14 cellular contexts compared by ENCODE assay signal in the genomic region with DNA sequence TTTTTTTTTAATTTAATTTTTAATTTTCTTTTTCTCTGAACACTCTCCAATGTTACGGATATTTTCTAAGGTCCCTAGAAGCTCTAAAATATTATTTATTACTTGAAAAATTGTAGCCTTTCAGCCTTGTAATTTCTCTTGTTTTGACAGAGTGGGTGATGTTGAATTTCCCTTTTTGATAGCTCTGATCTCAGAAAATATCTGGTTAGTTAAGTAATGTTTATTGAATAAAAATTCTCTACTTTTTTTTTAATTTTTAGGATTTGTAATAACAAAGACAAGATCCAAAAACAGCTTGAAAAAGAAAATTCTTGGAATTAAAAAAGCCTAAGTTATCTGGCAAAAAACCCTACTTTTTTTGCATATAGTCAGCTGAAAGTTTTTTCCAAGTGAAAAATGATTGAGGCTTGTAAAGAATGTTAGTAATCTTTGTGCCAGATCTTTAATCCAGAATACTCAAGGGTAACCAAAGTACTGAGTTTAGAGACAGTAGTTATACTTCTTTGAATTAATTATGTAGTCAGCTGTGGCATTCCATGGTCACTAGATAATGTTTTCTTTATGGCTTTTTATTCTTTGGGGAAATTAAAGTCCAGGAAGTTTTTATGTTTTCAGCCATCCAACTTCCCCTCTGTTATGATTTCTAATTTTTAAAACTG. TPM values are rescaled to one million over a fixed set of nuclear protein-coding genes. Genes with fewer than 3 reads are reported as not detected.
A peak's percentile ranks its signal among the peaks of the same experiment; 100 is the strongest.
DNase-seq lines count a peak whose midpoint lies in the region; ATAC-seq and TF ChIP-seq lines count a peak whose summit lies in the region.
"Had no signal": no experiment of that assay in that cellular context is flagged by ENCODE, and none has a peak within 500 bp of the region (broad histone marks: within the 10 kb centered on the region; RNA-seq: fewer than 3 reads in every experiment).

No MANE protein-coding gene starts in this region.

- no peak overlapping the region for H3K4me3 ChIP-seq in astrocyte of the spinal cord (ENCODE audit: low read depth, low read length)
- H3K4me3 ChIP-seq in right atrium auricular region = no peak overlapping the region
- no peak overlapping the region for H3K4me3 ChIP-seq in skeletal muscle satellite cell (ENCODE audit: low read length)
- H3K4me3 ChIP-seq: PC-9 had no signal

- H3K27me3 Mint-ChIP-seq in activated CD4-positive, alpha-beta T cell treated with anti-CD3 and anti-CD28 coated beads, Interleukin-2, amount 10 ng/mL, durations not matched to agents 24 days and 14 days = peaks cover 12% of the 10 kb centered on the region

- peak overlapping the region; percentile 3 to 31 for H3K27ac ChIP-seq in right atrium auricular region
- H3K27ac ChIP-seq: PC-9 had no signal

- H3K4me1 Mint-ChIP-seq in activated CD4-positive, alpha-beta T cell treated with anti-CD3 and anti-CD28 coated beads, Interleukin-2, amount 10 ng/mL, durations not matched to agents 24 days and 14 days = no peaks in the 10 kb centered on the region
- H3K4me1 Mint-ChIP-seq: activated naive CD4-positive, alpha-beta T cell treated with anti-CD3 and anti-CD28 coated beads, Interleukin-2, amount 50 U/mL, for 24 hours; CD4-positive, alpha-beta memory T cell had no signal

- H3K4me1 ChIP-seq in right atrium auricular region = peaks cover 0 to 13% of the 10 kb centered on the region in 2 donors
- peaks cover 17% of the 10 kb centered on the region for H3K4me1 ChIP-seq in skeletal muscle satellite cell (ENCODE audit: control insufficient read depth, insufficient read depth, low read length)

- in situ Hi-C loops in astrocyte of the spinal cord (cut with HindIII; ENCODE audit: low sequenced_read_pairs) = no loop called here

- intact Hi-C loops in activated CD4-positive, alpha-beta T cell treated with anti-CD3 and anti-CD28 coated beads, Interleukin-2, amount 10 ng/mL, durations not matched to agents 24 days and 14 days (cut with micrococcal nuclease) = no loop called here

- DNase-seq in GM03348 (ENCODE audit: low spot score) (peak; percentile 73), astrocyte of the spinal cord (ENCODE audit: low read depth, low spot score) (peak; percentile 75), right atrium auricular region (ENCODE audit: low spot score) (no peak), SIG-M5 treated with dmso at 0.1 percent for 504 hours (lab: John Stamatoyannopoulos, UW; ENCODE audit: unreplicated experiment) (no peak)
- no peak for DNase-seq in activated CD4-positive, alpha-beta T cell treated with anti-CD3 and anti-CD28 coated beads, Interleukin-2, amount 10 ng/mL, durations not matched to agents 24 days and 14 days
- DNase-seq: CD4-positive, alpha-beta memory T cell; cerebellar nuclear complex; NCI-H2029; NCI-H69; PC-9; stimulated activated CD4-positive, alpha-beta T cell treated with anti-CD3 and anti-CD28 coated beads, Interleukin-15, amount 100 ng/mL, for 24 hours had no signal

- no peaks in the 10 kb centered on the region for H3K27me3 ChIP-seq in right atrium auricular region
- H3K27me3 ChIP-seq in skeletal muscle satellite cell (ENCODE audit: control insufficient read depth, insufficient read depth, low read length) = no peaks in the 10 kb centered on the region

- peak overlapping the region; percentile 72 for H3K4me2 ChIP-seq in skeletal muscle satellite cell (ENCODE audit: low read length)
- H3K4me2 ChIP-seq: PC-9 had no signal

- H3K9me3 Mint-ChIP-seq in activated CD4-positive, alpha-beta T cell treated with anti-CD3 and anti-CD28 coated beads, Interleukin-2, amount 10 ng/mL, durations not matched to agents 24 days and 14 days = peaks cover 10% of the 10 kb centered on the region
- H3K9me3 Mint-ChIP-seq: activated naive CD4-positive, alpha-beta T cell treated with anti-CD3 and anti-CD28 coated beads, Interleukin-2, amount 50 U/mL, for 24 hours had no signal

- no peak overlapping the region for H3K27ac Mint-ChIP-seq in activated CD4-positive, alpha-beta T cell treated with anti-CD3 and anti-CD28 coated beads, Interleukin-2, amount 10 ng/mL, durations not matched to agents 24 days and 14 days
- H3K27ac Mint-ChIP-seq: activated naive CD4-positive, alpha-beta T cell treated with anti-CD3 and anti-CD28 coated beads, Interleukin-2, amount 50 U/mL, for 24 hours; CD4-positive, alpha-beta memory T cell had no signal

- H3K9me3 ChIP-seq in right atrium auricular region = peaks cover 0 to 22% of the 10 kb centered on the region in 2 donors
- H3K9me3 ChIP-seq in skeletal muscle satellite cell (replicated peaks; ENCODE audit: low read length) = no peaks in the 10 kb centered on the region

- no peaks in the 10 kb centered on the region for H3K36me3 Mint-ChIP-seq in activated CD4-positive, alpha-beta T cell treated with anti-CD3 and anti-CD28 coated beads, Interleukin-2, amount 10 ng/mL, durations not matched to agents 24 days and 14 days (ENCODE audit: low read depth)
- H3K36me3 Mint-ChIP-seq: CD4-positive, alpha-beta memory T cell had no signal

- H3K4me3 Mint-ChIP-seq in activated CD4-positive, alpha-beta T cell treated with anti-CD3 and anti-CD28 coated beads, Interleukin-2, amount 10 ng/mL, durations not matched to agents 24 days and 14 days = no peak overlapping the region
- H3K4me3 Mint-ChIP-seq: activated naive CD4-positive, alpha-beta T cell treated with anti-CD3 and anti-CD28 coated beads, Interleukin-2, amount 50 U/mL, for 24 hours; CD4-positive, alpha-beta memory T cell had no signal

- no peak overlapping the region for H3K9ac ChIP-seq in skeletal muscle satellite cell (ENCODE audit: low read depth, low read length)

- no peak for TF ChIP-seq CTCF in astrocyte of the spinal cord (IDR thresholded peaks at IDR 0.05; ENCODE audit: low read depth, low read length)
- TF ChIP-seq CTCF in right atrium auricular region (IDR thresholded peaks at IDR 0.05) = no peak

- H3K36me3 ChIP-seq in right atrium auricular region (no peaks in the 10 kb centered on the region), skeletal muscle satellite cell (ENCODE audit: insufficient read depth, low read length) (no peaks in the 10 kb centered on the region)

- ATAC-seq in GM18520 (IDR thresholded peaks at IDR 0.05; ENCODE audit: unreplicated experiment) = no peak

RNA-seq across cellular contexts. Expression of gene TBC1D12, which starts 26.8 kb away (rescaled TPM):
- 1 to 10 TPM; 5.2 to 8.4 TPM for total RNA-seq in right atrium auricular region
- 9.6 and 11.1 TPM in 2 replicates for total RNA-seq in skeletal muscle satellite cell (2012; rRNA removed)
- total RNA-seq in activated CD4-positive, alpha-beta T cell treated with anti-CD3 and anti-CD28 coated beads, Interleukin-2, amount 10 ng/mL, durations not matched to agents 24 days and 14 days = 0.54 and 0.71 TPM in 2 replicates

Comparison
In these comparisons a context has a peak if more than half of its experiments do, and no peak if none do; other contexts are left out.
1. DNase-seq: peak in GM03348 (single experiment) and astrocyte of the spinal cord (single experiment); none in right atrium auricular region (single experiment), activated CD4-positive, alpha-beta T cell treated with anti-CD3 and anti-CD28 coated beads, Interleukin-2, amount 10 ng/mL, durations not matched to agents 24 days and 14 days (single experiment) and SIG-M5 treated with dmso at 0.1 percent for 504 hours (single experiment).